In genomic region chr10:12710594-12711343, GRCh38 we compare ENCODE assay signal across 8 cellular contexts.
DNase-seq lines count a peak whose midpoint lies in the region; ATAC-seq and TF ChIP-seq lines count a peak whose summit lies in the region.

No MANE protein-coding gene starts in this region.

- peak; percentile 68 for ATAC-seq in GM21717 (IDR thresholded peaks at IDR 0.05; ENCODE audit: unreplicated experiment)
- peak; percentile 77 to 84 (median 78) for ATAC-seq in T-cell (replicated peaks in 1 of 4)
- ATAC-seq in activated naive CD8-positive, alpha-beta T cell treated with anti-CD3 and anti-CD28 coated beads, Interleukin-2, amount 50 U/mL, for 24 hours = peak; percentile 69
- peak; percentile 35 to 73 (median 62) for ATAC-seq in heart right ventricle

- CTCF ChIA-PET in CD8-positive, alpha-beta memory T cell (lab: Charles Lee) = interaction anchor here (0.6 to 7.3 kb wide), 11 partner anchors 9 to 750 kb away, joined by 3 to 67 read pairs (median 3); no protein-coding TSS in a partner anchor
- CTCF ChIA-PET in T-cell (lab: Charles Lee) = interaction anchor here (0.6 to 3.4 kb wide), 9 partner anchors 11 to 496 kb away, joined by 3 to 14 read pairs (median 4); no protein-coding TSS in a partner anchor

- DNase-seq in CD8-positive, alpha-beta memory T cell = peak; percentile 45 to 71 (median 58)
- DNase-seq in NCI-H1105 (lab: John Stamatoyannopoulos, UW) (peak; percentile 48), T-cell (peak; percentile 48 to 79 (median 67)), heart right ventricle (peak; percentile 64 to 76), uterus (peak; percentile 70 to 79)
- peak; percentile 81 for DNase-seq in activated naive CD8-positive, alpha-beta T cell treated with anti-CD3 and anti-CD28 coated beads, Interleukin-2, amount 50 U/mL, for 24 hours

- TF ChIP-seq POLR2A in uterus (IDR thresholded peaks at IDR 0.05) = no peak

- H3K27ac ChIP-seq in CD8-positive, alpha-beta memory T cell (ENCODE audit: low read depth, low read length) = no peak overlapping the region
- H3K27ac ChIP-seq in heart right ventricle (peak overlapping the region in 1 of 10 donors; percentile 5), rectal smooth muscle tissue (ENCODE audit: low read depth, low read length) (peak overlapping the region; percentile 92), uterus (peak overlapping the region in 1 of 2 donors; percentile 27)

- intact Hi-C loops in heart right ventricle (cut with DNase I) = loop anchor here (1.0 to 10.0 kb wide), 14 partner anchors 53 to 498 kb away; no protein-coding TSS in a partner anchor
- intact Hi-C loops in uterus (cut with DNase I; ENCODE audit: low total_unique reads) = no loop called here

- no peaks in the 10 kb centered on the region for H3K9me3 Mint-ChIP-seq in CD8-positive, alpha-beta memory T cell
- no peaks in the 10 kb centered on the region for H3K9me3 Mint-ChIP-seq in T-cell
- H3K9me3 Mint-ChIP-seq in activated naive CD8-positive, alpha-beta T cell treated with anti-CD3 and anti-CD28 coated beads, Interleukin-2, amount 50 U/mL, for 24 hours = no peaks in the 10 kb centered on the region

- H3K9ac ChIP-seq in rectal smooth muscle tissue (ENCODE audit: low read length) = no peak overlapping the region

- peak overlapping the region in 1 of 8 donors; percentile 1 for H3K27ac Mint-ChIP-seq in CD8-positive, alpha-beta memory T cell
- peak overlapping the region in 1 of 2 donors; percentile 61 for H3K27ac Mint-ChIP-seq in T-cell
- H3K27ac Mint-ChIP-seq in activated naive CD8-positive, alpha-beta T cell treated with anti-CD3 and anti-CD28 coated beads, Interleukin-2, amount 50 U/mL, for 24 hours = peak overlapping the region; percentile 68

- H3K4me3 Mint-ChIP-seq in CD8-positive, alpha-beta memory T cell = no peak overlapping the region
- no peak overlapping the region for H3K4me3 Mint-ChIP-seq in T-cell
- no peak overlapping the region for H3K4me3 Mint-ChIP-seq in activated naive CD8-positive, alpha-beta T cell treated with anti-CD3 and anti-CD28 coated beads, Interleukin-2, amount 50 U/mL, for 24 hours

- POLR2A ChIA-PET in CD8-positive, alpha-beta memory T cell (lab: Charles Lee) = no interaction called here
- POLR2A ChIA-PET in T-cell (lab: Charles Lee) = interaction anchor here in 1 of 2 donors (0.6 kb wide), 1 partner anchor 1620 kb away, joined by 11 read pairs; no protein-coding TSS in a partner anchor

- H3K4me1 ChIP-seq in CD8-positive, alpha-beta memory T cell (ENCODE audit: insufficient read depth, low read length) = no peaks in the 10 kb centered on the region
- H3K4me1 ChIP-seq in heart right ventricle (peaks cover 12 to 48% (median 35%) of the 10 kb centered on the region in 9 donors), rectal smooth muscle tissue (ENCODE audit: control insufficient read depth, insufficient read depth, low read length) (peaks cover 47% of the 10 kb centered on the region), uterus (peaks cover 0 to 10% of the 10 kb centered on the region in 2 donors)

- no peaks in the 10 kb centered on the region for H3K36me3 Mint-ChIP-seq in CD8-positive, alpha-beta memory T cell
- no peaks in the 10 kb centered on the region for H3K36me3 Mint-ChIP-seq in T-cell
- H3K36me3 Mint-ChIP-seq in activated naive CD8-positive, alpha-beta T cell treated with anti-CD3 and anti-CD28 coated beads, Interleukin-2, amount 50 U/mL, for 24 hours (ENCODE audit: low read depth) = no peaks in the 10 kb centered on the region

- TF ChIP-seq CTCF in heart right ventricle (IDR thresholded peaks at IDR 0.05) (peak; percentile 86 to 96 (median 92)), uterus (IDR thresholded peaks at IDR 0.05) (peak; percentile 77 to 91 (median 90))

- H3K36me3 ChIP-seq in CD8-positive, alpha-beta memory T cell (ENCODE audit: insufficient read depth, low read length) = no peaks in the 10 kb centered on the region
- H3K36me3 ChIP-seq in heart right ventricle = no peaks in the 10 kb centered on the region
- H3K36me3 ChIP-seq in rectal smooth muscle tissue (ENCODE audit: control insufficient read depth, insufficient read depth, low read length) = no peaks in the 10 kb centered on the region
- H3K36me3 ChIP-seq in uterus = no peaks in the 10 kb centered on the region

- peaks cover 1 to 5% (median 3%) of the 10 kb centered on the region in 3 donors for H3K4me1 Mint-ChIP-seq in CD8-positive, alpha-beta memory T cell
- peaks cover 6 to 9% (median 9%) of the 10 kb centered on the region in 3 donors for H3K4me1 Mint-ChIP-seq in T-cell
- H3K4me1 Mint-ChIP-seq in activated naive CD8-positive, alpha-beta T cell treated with anti-CD3 and anti-CD28 coated beads, Interleukin-2, amount 50 U/mL, for 24 hours = peaks cover 49% of the 10 kb centered on the region

- no peaks in the 10 kb centered on the region for H3K27me3 ChIP-seq in CD8-positive, alpha-beta memory T cell (ENCODE audit: insufficient read depth, low read length, poor library complexity, severe bottlenecking)
- H3K27me3 ChIP-seq in heart right ventricle (no peaks in the 10 kb centered on the region), rectal smooth muscle tissue (ENCODE audit: control insufficient read depth, insufficient read depth, low read length) (no peaks in the 10 kb centered on the region), uterus (no peaks in the 10 kb centered on the region)

- peaks cover 0 to 1% of the 10 kb centered on the region in 2 donors for H3K27me3 Mint-ChIP-seq in CD8-positive, alpha-beta memory T cell
- H3K27me3 Mint-ChIP-seq in T-cell = no peaks in the 10 kb centered on the region
- H3K27me3 Mint-ChIP-seq in activated naive CD8-positive, alpha-beta T cell treated with anti-CD3 and anti-CD28 coated beads, Interleukin-2, amount 50 U/mL, for 24 hours = no peaks in the 10 kb centered on the region

- H3K4me3 ChIP-seq in CD8-positive, alpha-beta memory T cell (ENCODE audit: low read length) = no peak overlapping the region
- no peak overlapping the region for H3K4me3 ChIP-seq in heart right ventricle
- H3K4me3 ChIP-seq in rectal smooth muscle tissue (ENCODE audit: low read length) = no peak overlapping the region
- H3K4me3 ChIP-seq in uterus = no peak overlapping the region

- WGBS in heart right ventricle, 2 donors = 39 to 46% methylated on average over 9 of the region's 9 CpGs

- no peaks in the 10 kb centered on the region for H3K9me3 ChIP-seq in CD8-positive, alpha-beta memory T cell (ENCODE audit: low read length)
- H3K9me3 ChIP-seq in heart right ventricle = no peaks in the 10 kb centered on the region
- no peaks in the 10 kb centered on the region for H3K9me3 ChIP-seq in uterus
